8 cellular contexts compared by ENCODE assay signal in genomic region chr12:55073043-55074022, GRCh38. TPM values are rescaled to one million over a fixed set of nuclear protein-coding genes. Genes with fewer than 3 reads are reported as not detected.
DNase-seq lines count a peak whose midpoint lies in the region; ATAC-seq, FAIRE-seq and TF ChIP-seq lines count a peak whose summit lies in the region.

No MANE protein-coding gene starts in this region.

- no peak overlapping the region for H3K9ac ChIP-seq in HepG2 (ENCODE audit: insufficient read depth, low read depth, low read length)

- no peak overlapping the region for H3K4me3 ChIP-seq in HepG2 (replicated peaks in 1 of 3; ENCODE audit: insufficient read depth in 1 of 3, low read depth in 2 of 3, low read length in 3 of 3)

- peak; percentile 50; the same call in 1 of the 2 replicates for TF ChIP-seq RAD21 in HepG2 (CRISPR knock-in tag; IDR thresholded peaks at IDR 0.05)

- peak; percentile 80 for TF ChIP-seq CTCF in HepG2 (CRISPR knock-in tag; IDR thresholded peaks at IDR 0.05)

- H4K20me1 ChIP-seq in HepG2 (ENCODE audit: insufficient read depth, low read length): no peaks in the 10 kb centered on the region; the same call in 1 of the 2 replicates

- POLR2A ChIA-PET in HepG2 (lab: Yijun Ruan, JAX): no interaction called here

- H3K4me2 ChIP-seq in HepG2 (ENCODE audit: low read depth, low read length): no peak overlapping the region

- CTCF ChIA-PET in HepG2 (lab: Yijun Ruan, JAX; ENCODE audit: low intra/inter-chr PET ratio, low total read pairs): interaction anchor here (1.2 to 4.9 kb wide), 2 partner anchors 79 to 324 kb away, joined by 4 to 64 read pairs; no protein-coding TSS in a partner anchor

- no peak for TF ChIP-seq POLR2A in HepG2 (IDR thresholded peaks at IDR 0.05; ENCODE audit: insufficient read depth in 1 of 2, low read depth in 2 of 2, low read length in 2 of 2)

- H3K27me3 ChIP-seq in HepG2 (ENCODE audit: control insufficient read depth in 1 of 2, insufficient read depth in 2 of 2, low read length in 2 of 2): peaks cover 0 to 3% of the 10 kb centered on the region in 2 experiments; a peak in 1 of 5 replicates

- peak; percentile 94 for FAIRE-seq in G401.6 (lab: Jason Lieb, UNC)
- peak; percentile 66 for FAIRE-seq in colon (lab: Jason Lieb, UNC)
- FAIRE-seq in HepG2 (lab: Jason Lieb, UNC): peak; percentile 59

- BruUV-seq in HepG2 (replicated peaks; lab: Mats Ljungman, UMichigan): no TSS peak

- DNase-seq in NCI-H446 (lab: John Stamatoyannopoulos, UW): peak; percentile 78 to 88
- DNase-seq in activated CD4-positive, alpha-beta T cell treated with anti-CD3 and anti-CD28 coated beads for 48 hours: peak; percentile 87
- DNase-seq in HepG2 (ENCODE audit: low spot score): peak; percentile 48
- peak; percentile 51 to 77 (median 71) for DNase-seq in stimulated activated CD4-positive, alpha-beta T cell treated with anti-CD3 and anti-CD28 coated beads, TNF-alpha, amount 100 ng/mL, for 24 hours (ENCODE audit: low read depth in 3 of 3)

- no peak overlapping the region for H3K27ac ChIP-seq in HepG2 (ENCODE audit: extremely low read length, insufficient read depth, low read length)

- in situ Hi-C loops in HepG2 (cut with HindIII; ENCODE audit: extremely low pct_ligation_motif_present, low pct_unique_long_range_greater_than_20kb): loop anchor here (5.0 to 25.0 kb wide), 2 partner anchors 81 to 311 kb away; no protein-coding TSS in a partner anchor

- TF ChIP-seq EP300 in HepG2 (IDR thresholded peaks at IDR 0.05; ENCODE audit: low read depth in 2 of 2, low read length in 2 of 2): no peak
- TF ChIP-seq EP300 in HepG2 (CRISPR knock-in tag; IDR thresholded peaks at IDR 0.05; ENCODE audit: borderline replicate concordance): no peak

- 7% methylated on average over 8 of the region's 8 CpGs for WGBS in HepG2 (ENCODE audit: low lambda C conversion rate)

- H3K36me3 ChIP-seq in HepG2 (replicated peaks in 1 of 2; ENCODE audit: control insufficient read depth in 1 of 2, insufficient read depth in 2 of 2, low read length in 2 of 2): no peaks in the 10 kb centered on the region

- no peaks in the 10 kb centered on the region for H3K9me3 ChIP-seq in HepG2 (ENCODE audit: low read length)

- H3K79me2 ChIP-seq in HepG2 (ENCODE audit: insufficient read depth, low read length): no peaks in the 10 kb centered on the region

- no peaks in the 10 kb centered on the region for H3K4me1 ChIP-seq in HepG2 (ENCODE audit: insufficient read depth, low read length)

- intact Hi-C loops in HepG2 (cut with micrococcal nuclease; ENCODE audit: unreplicated experiment): loop anchor here (1.0 kb wide), 1 partner anchor 80 kb away; no protein-coding TSS in a partner anchor

- peak; percentile 53 for ATAC-seq in HG02884 (IDR thresholded peaks at IDR 0.05; ENCODE audit: unreplicated experiment)
- ATAC-seq in HepG2: peak; percentile 82
- ATAC-seq in HG02973 (IDR thresholded peaks at IDR 0.05; ENCODE audit: unreplicated experiment): no peak

- no peak overlapping the region for H2AFZ ChIP-seq in HepG2 (ENCODE audit: low read length)

TF ChIP-seq in HepG2, 621 proteins besides CTCF, POLR2A, EP300 and RAD21:
- TF ChIP-seq FOXJ3 (CRISPR knock-in tag; IDR thresholded peaks at IDR 0.05; ENCODE audit: borderline replicate concordance): no peak
- no peak for TF ChIP-seq MLLT10 (CRISPR knock-in tag; IDR thresholded peaks at IDR 0.05)
- TF ChIP-seq STAG1 (CRISPR knock-in tag; IDR thresholded peaks at IDR 0.05): peak; percentile 80
- TF ChIP-seq WIZ (CRISPR knock-in tag; IDR thresholded peaks at IDR 0.05): no peak
- peak; percentile 83 for TF ChIP-seq SMC3 (IDR thresholded peaks at IDR 0.05; ENCODE audit: low read length)
TF ChIP-seq in HepG2: peak in this region for 2.

RNA-seq across cellular contexts. Expression of gene OR9K2, which starts 52.9 kb away (rescaled TPM):
- total RNA-seq in HepG2 (2016; rRNA removed; fragmentation: Illumina TruSeq; extraction: Trizol): not detected in 2 replicates
- not detected in 2 replicates for total RNA-seq in HepG2 (2016; cell fraction: cytosol; rRNA removed; fragmentation: Illumina TruSeq; extraction: Trizol; ENCODE audit: low read depth)
- total RNA-seq in HepG2 (2016; cell fraction: insoluble cytoplasmic fraction; rRNA removed; fragmentation: Illumina TruSeq; extraction: Trizol): not detected in 2 replicates
- not detected in 2 replicates for total RNA-seq in HepG2 (2016; cell fraction: membrane; rRNA removed; fragmentation: Illumina TruSeq; extraction: Trizol)
- not detected in 2 replicates for total RNA-seq in HepG2 (2016; cell fraction: nucleus; rRNA removed; fragmentation: Illumina TruSeq; extraction: Trizol)
- not detected in 2 replicates for polyA plus RNA-seq in HepG2 (2011; rRNA removed)
- not detected in 2 replicates for polyA plus RNA-seq in HepG2 (2011; cell fraction: cytosol; rRNA removed)
- not detected in 2 replicates for polyA plus RNA-seq in HepG2 (2011; cell fraction: nucleus; rRNA removed)
- not detected in 2 replicates for polyA plus RNA-seq in HepG2 (2012)
- not detected in 2 replicates for polyA plus RNA-seq in HepG2 (2016; cell fraction: cytosol; fragmentation: Illumina TruSeq; extraction: Trizol; ENCODE audit: low read depth)
- polyA plus RNA-seq in HepG2 (2016; cell fraction: insoluble cytoplasmic fraction; fragmentation: Illumina TruSeq; extraction: Trizol; ENCODE audit: low read depth): not detected in 2 replicates
- not detected in 2 replicates for polyA plus RNA-seq in HepG2 (2016; cell fraction: membrane; fragmentation: Illumina TruSeq; extraction: Trizol; ENCODE audit: low read depth)
- polyA plus RNA-seq in HepG2 (2016; cell fraction: nucleus; fragmentation: Illumina TruSeq; extraction: Trizol; ENCODE audit: insufficient read depth, low read depth): not detected in 2 replicates
- polyA minus RNA-seq in HepG2 (2011; rRNA and poly(A)+ RNA removed; ENCODE audit: low replicate concordance): not detected in 2 replicates
- not detected in 2 replicates for polyA minus RNA-seq in HepG2 (2011; cell fraction: cytosol; rRNA and poly(A)+ RNA removed)
- not detected in 2 replicates for polyA minus RNA-seq in HepG2 (2011; cell fraction: nucleus; rRNA and poly(A)+ RNA removed)

RNA-seq across cellular contexts. Expression of gene NEUROD4, which starts 53.6 kb away (rescaled TPM):
- total RNA-seq in HepG2 (2016; rRNA removed; fragmentation: Illumina TruSeq; extraction: Trizol): not detected in 2 replicates
- not detected in 2 replicates for total RNA-seq in HepG2 (2016; cell fraction: cytosol; rRNA removed; fragmentation: Illumina TruSeq; extraction: Trizol; ENCODE audit: low read depth)
- not detected in 2 replicates for total RNA-seq in HepG2 (2016; cell fraction: insoluble cytoplasmic fraction; rRNA removed; fragmentation: Illumina TruSeq; extraction: Trizol)
- not detected in 2 replicates for total RNA-seq in HepG2 (2016; cell fraction: membrane; rRNA removed; fragmentation: Illumina TruSeq; extraction: Trizol)
- total RNA-seq in HepG2 (2016; cell fraction: nucleus; rRNA removed; fragmentation: Illumina TruSeq; extraction: Trizol): not detected in 2 replicates
- not detected in 2 replicates for polyA plus RNA-seq in HepG2 (2011; rRNA removed)
- polyA plus RNA-seq in HepG2 (2011; cell fraction: cytosol; rRNA removed): not detected in 2 replicates
- not detected in 2 replicates for polyA plus RNA-seq in HepG2 (2011; cell fraction: nucleus; rRNA removed)
- not detected in 2 replicates for polyA plus RNA-seq in HepG2 (2012)
- not detected in 2 replicates for polyA plus RNA-seq in HepG2 (2016; cell fraction: cytosol; fragmentation: Illumina TruSeq; extraction: Trizol; ENCODE audit: low read depth)
- not detected in 2 replicates for polyA plus RNA-seq in HepG2 (2016; cell fraction: insoluble cytoplasmic fraction; fragmentation: Illumina TruSeq; extraction: Trizol; ENCODE audit: low read depth)
- polyA plus RNA-seq in HepG2 (2016; cell fraction: membrane; fragmentation: Illumina TruSeq; extraction: Trizol; ENCODE audit: low read depth): not detected in 2 replicates
- not detected in 2 replicates for polyA plus RNA-seq in HepG2 (2016; cell fraction: nucleus; fragmentation: Illumina TruSeq; extraction: Trizol; ENCODE audit: insufficient read depth, low read depth)
- not detected in 2 replicates for polyA minus RNA-seq in HepG2 (2011; rRNA and poly(A)+ RNA removed; ENCODE audit: low replicate concordance)
- polyA minus RNA-seq in HepG2 (2011; cell fraction: cytosol; rRNA and poly(A)+ RNA removed): not detected in 2 replicates
- polyA minus RNA-seq in HepG2 (2011; cell fraction: nucleus; rRNA and poly(A)+ RNA removed): not detected in 2 replicates
